Comparison of ENCODE assay signal across 1 cellular context in genomic region chr9:95078934-95079333, GRCh38.
TF ChIP-seq lines count a peak whose summit lies in the region.

No MANE protein-coding gene starts in this region.

TF ChIP-seq in GM23338, 12 proteins besides CTCF, POLR2A, EP300 and RAD21 (continued from another document):
- TF ChIP-seq ZNF462 (CRISPR knock-in tag; IDR thresholded peaks at IDR 0.05) (no peak), EZH2 (IDR thresholded peaks at IDR 0.05; ENCODE audit: low read depth, unreplicated experiment) (no peak)
